8 cellular contexts compared by ENCODE assay signal in genomic region chr11:95788921-95789505, GRCh38. TPM values are rescaled to one million over a fixed set of nuclear protein-coding genes. Genes with fewer than 3 reads are reported as not detected.
DNase-seq lines count a peak whose midpoint lies in the region; ATAC-seq, FAIRE-seq and TF ChIP-seq lines count a peak whose summit lies in the region.

No MANE protein-coding gene starts in this region.

- TF ChIP-seq POLR2A in H54 (IDR thresholded peaks at IDR 0.05; ENCODE audit: low read depth, low read length), result no peak

- ATAC-seq in HG03175 (IDR thresholded peaks at IDR 0.05; ENCODE audit: unreplicated experiment), result no peak

- TF ChIP-seq CTCF in PC-9 (conservative IDR thresholded peaks at IDR 0.05) (peak; percentile 42; the same call in 1 of the 2 replicates), astrocyte of the spinal cord (IDR thresholded peaks at IDR 0.05; ENCODE audit: low read depth, low read length) (peak; percentile 48)

- no peak for FAIRE-seq in H54 (lab: Jason Lieb, UNC)

- peak overlapping the region; percentile 87 for H3K4me3 ChIP-seq in PC-9
- H3K4me3 ChIP-seq in astrocyte of the spinal cord (ENCODE audit: low read depth, low read length), result peak overlapping the region; percentile 95
- peak overlapping the region; percentile 98 for H3K4me3 ChIP-seq in iPS-18c (ENCODE audit: insufficient read depth, low read depth, low read length)

- H2AFZ ChIP-seq in PC-9, result peak overlapping the region; percentile 83

- no peaks in the 10 kb centered on the region for H3K27me3 ChIP-seq in PC-9 (ENCODE audit: insufficient read depth, low read depth)

- H3K9me2 ChIP-seq in PC-9 (ENCODE audit: insufficient read depth), result no peaks in the 10 kb centered on the region

- POLR2A ChIA-PET in PC-9 (lab: Charles Lee; ENCODE audit: unreplicated experiment), result interaction anchor here (0.6 to 1.1 kb wide), 4 partner anchors 47 to 641 kb away, joined by 3 to 13 read pairs (median 3); partner anchors contain the start of genes CCDC82 and JRKL

- peaks cover 57% of the 10 kb centered on the region for H3K79me2 ChIP-seq in PC-9 (ENCODE audit: low read depth)

- DNase-seq in DMS114 treated with DMSO at 0.1 percent for 48 hours (lab: John Stamatoyannopoulos, UW; ENCODE audit: unreplicated experiment) (peak; percentile 7), H54 (ENCODE audit: insufficient read length, low spot score) (peak; percentile 3), PC-9 (peak; percentile 16 to 41), astrocyte of the spinal cord (ENCODE audit: low read depth, low spot score) (peak; percentile 46), NOMO-1 treated with dmso at 0.1 percent for 144 hours (lab: John Stamatoyannopoulos, UW; ENCODE audit: unreplicated experiment) (no peak)
- DNase-seq in stimulated activated CD4-positive, alpha-beta T cell treated with anti-CD3 and anti-CD28 coated beads, Interleukin-15, amount 100 ng/mL, for 48 hours (ENCODE audit: low read depth in 2 of 2), result peak; percentile 10 to 11

- peaks cover 21% of the 10 kb centered on the region for H4K20me1 ChIP-seq in PC-9 (ENCODE audit: insufficient read depth)

- peaks cover 39% of the 10 kb centered on the region for H3K36me3 ChIP-seq in PC-9 (ENCODE audit: low read depth)

- intact Hi-C loops in PC-9 (cut with micrococcal nuclease; ENCODE audit: unreplicated experiment), result loop anchor here (5.0 kb wide), 1 partner anchor 638 kb away; no protein-coding TSS in a partner anchor

- TSS peak; percentile 55 for BruUV-seq in PC-9 (replicated peaks; lab: Mats Ljungman, UMichigan)

- H3K9me3 ChIP-seq in PC-9 (ENCODE audit: insufficient read depth, low read depth) (no peaks in the 10 kb centered on the region), iPS-18c (ENCODE audit: control insufficient read depth, insufficient read depth, low read length) (no peaks in the 10 kb centered on the region)

- H3F3A ChIP-seq in PC-9 (ENCODE audit: insufficient read depth, low read depth), result peaks cover 18% of the 10 kb centered on the region; the same call in 1 of the 2 replicates

- H3K4me2 ChIP-seq in PC-9, result peak overlapping the region; percentile 99

- peaks cover 26% of the 10 kb centered on the region for H3K4me1 ChIP-seq in PC-9 (replicated peaks; ENCODE audit: insufficient read depth)

- CTCF ChIA-PET in PC-9 (lab: Charles Lee), result no interaction called here

- H3K27ac ChIP-seq in PC-9, result peak overlapping the region; percentile 85

- in situ Hi-C loops in astrocyte of the spinal cord (cut with HindIII; ENCODE audit: low sequenced_read_pairs), result no loop called here

RNA-seq across cellular contexts. Expression of gene FAM76B, which starts 0.6 kb away (rescaled TPM):
- 20.1 and 23.8 TPM in 2 replicates for total RNA-seq in PC-9 (2021)

RNA-seq across cellular contexts. Expression of gene CEP57, which starts 1.3 kb away (rescaled TPM):
- 62.1 and 64.5 TPM in 2 replicates for total RNA-seq in PC-9 (2021)
